ENCODE assay signal across 8 cellular contexts in genomic region chr4:101791189-101791572, GRCh38. TPM values are rescaled to one million over a fixed set of nuclear protein-coding genes. Genes with fewer than 3 reads are reported as not detected.
DNase-seq lines count a peak whose midpoint lies in the region; ATAC-seq and TF ChIP-seq lines count a peak whose summit lies in the region.

No MANE protein-coding gene starts in this region.

- H3K79me2 ChIP-seq in neural progenitor cell (ENCODE audit: low read depth), result no peaks in the 10 kb centered on the region

- peaks cover 0 to 12% (median 8%) of the 10 kb centered on the region in 11 experiments; a peak in 10 of 22 replicates for H3K9me3 ChIP-seq in BLaER1 treated with 17β-estradiol and CSF1 and Interleukin-3, amounts not matched to agents 10 nM and 100 nM (replicated peaks in 1 of 11)
- H3K9me3 ChIP-seq in MG63 (no peaks in the 10 kb centered on the region), ectodermal cell (ENCODE audit: control insufficient read depth, low read length) (no peaks in the 10 kb centered on the region), neural progenitor cell (ENCODE audit: low read depth) (no peaks in the 10 kb centered on the region), uterus (no peaks in the 10 kb centered on the region)

- H3K4me2 ChIP-seq in BLaER1 treated with 17β-estradiol and CSF1 and Interleukin-3, amounts not matched to agents 10 nM and 100 nM, result peak overlapping the region; percentile 90 to 99 (median 98)
- H3K4me2 ChIP-seq in neural progenitor cell, result peak overlapping the region; percentile 75

- H3K4me3 ChIP-seq in BLaER1 treated with 17β-estradiol and CSF1 and Interleukin-3, amounts not matched to agents 10 nM and 100 nM, result peak overlapping the region; percentile 51 to 77 (median 63)
- peak overlapping the region; percentile 42 for H3K4me3 ChIP-seq in MG63
- peak overlapping the region; percentile 39 for H3K4me3 ChIP-seq in ectodermal cell (ENCODE audit: insufficient read depth, low read depth, low read length)
- H3K4me3 ChIP-seq in neural progenitor cell, result peak overlapping the region; percentile 44
- H3K4me3 ChIP-seq in uterus, result no peak overlapping the region

- H3K9me3 Mint-ChIP-seq in neural progenitor cell, result peaks cover 6% of the 10 kb centered on the region

- WGBS in ectodermal cell, 2 experiments, result 66% methylated on average over 9 to 11 of the region's 11 CpGs

- peaks cover 0 to 4% (median 0%) of the 10 kb centered on the region in 11 experiments; a peak in 1 of 22 replicates for H4K20me1 ChIP-seq in BLaER1 treated with 17β-estradiol and CSF1 and Interleukin-3, amounts not matched to agents 10 nM and 100 nM
- H4K20me1 ChIP-seq in neural progenitor cell (ENCODE audit: low read depth), result no peaks in the 10 kb centered on the region

- no peak for DNase-seq in MG63
- no peak for DNase-seq in neural progenitor cell (ENCODE audit: low spot score)
- DNase-seq in uterus, result no peak
- DNase-seq in HuH-7.5 (ENCODE audit: low spot score), result no peak
- DNase-seq in stimulated activated CD4-positive, alpha-beta T cell treated with anti-CD3 and anti-CD28 coated beads, Interleukin-2, amount 100 ng/mL, for 24 hours, result no peak

- peaks cover 21% of the 10 kb centered on the region for H3K4me1 Mint-ChIP-seq in neural progenitor cell

- H3K4me3 Mint-ChIP-seq in neural progenitor cell, result peak overlapping the region; percentile 35

- peak overlapping the region in 10 of 11 experiments; percentile 27 to 86 (median 75); a peak in 17 of 22 replicates for H3K27ac ChIP-seq in BLaER1 treated with 17β-estradiol and CSF1 and Interleukin-3, amounts not matched to agents 10 nM and 100 nM
- no peak overlapping the region for H3K27ac ChIP-seq in ectodermal cell (ENCODE audit: insufficient read depth, low read depth, low read length, poor library complexity, severe bottlenecking)
- H3K27ac ChIP-seq in neural progenitor cell, result no peak overlapping the region
- H3K27ac ChIP-seq in uterus, result no peak overlapping the region

- H3K27me3 ChIP-seq in BLaER1 treated with 17β-estradiol and CSF1 and Interleukin-3, amounts not matched to agents 10 nM and 100 nM, result peaks cover 0 to 20% (median 7%) of the 10 kb centered on the region in 11 experiments; a peak in 13 of 22 replicates
- H3K27me3 ChIP-seq in MG63 (no peaks in the 10 kb centered on the region), ectodermal cell (ENCODE audit: control insufficient read depth, insufficient read depth, low read length, poor library complexity, severe bottlenecking) (no peaks in the 10 kb centered on the region), neural progenitor cell (peaks cover 8% of the 10 kb centered on the region), uterus (peaks cover 0 to 4% of the 10 kb centered on the region in 2 donors)

- no peak overlapping the region for H3K27ac Mint-ChIP-seq in neural progenitor cell

- no peak for TF ChIP-seq CTCF in neural progenitor cell (IDR thresholded peaks at IDR 0.05)
- TF ChIP-seq CTCF in uterus (IDR thresholded peaks at IDR 0.05), result no peak

- H3K9ac ChIP-seq in BLaER1 treated with 17β-estradiol and CSF1 and Interleukin-3, amounts not matched to agents 10 nM and 100 nM, result peak overlapping the region; percentile 58 to 84 (median 74); a peak in 21 of 22 replicates
- H3K9ac ChIP-seq in neural progenitor cell, result no peak overlapping the region

- H3K4me1 ChIP-seq in BLaER1 treated with 17β-estradiol and CSF1 and Interleukin-3, amounts not matched to agents 10 nM and 100 nM, result peaks cover 21 to 37% (median 28%) of the 10 kb centered on the region in 10 experiments
- H3K4me1 ChIP-seq in ectodermal cell (ENCODE audit: control insufficient read depth, insufficient read depth, low read length) (peaks cover 3% of the 10 kb centered on the region), neural progenitor cell (no peaks in the 10 kb centered on the region), uterus (no peaks in the 10 kb centered on the region)

- intact Hi-C loops in uterus (cut with DNase I; ENCODE audit: low total_unique reads), result no loop called here

- no peak for TF ChIP-seq POLR2A in uterus (IDR thresholded peaks at IDR 0.05)

- H3K36me3 ChIP-seq in BLaER1 treated with 17β-estradiol and CSF1 and Interleukin-3, amounts not matched to agents 10 nM and 100 nM, result no peaks in the 10 kb centered on the region
- H3K36me3 ChIP-seq in MG63 (no peaks in the 10 kb centered on the region), ectodermal cell (ENCODE audit: control insufficient read depth, insufficient read depth, low read length) (no peaks in the 10 kb centered on the region), neural progenitor cell (no peaks in the 10 kb centered on the region), uterus (no peaks in the 10 kb centered on the region)

- no peaks in the 10 kb centered on the region for H3K27me3 Mint-ChIP-seq in neural progenitor cell (ENCODE audit: insufficient read depth, low read depth)

- peak overlapping the region; percentile 94 for H2AFZ ChIP-seq in neural progenitor cell (replicated peaks)

- H3K36me3 Mint-ChIP-seq in neural progenitor cell, result no peaks in the 10 kb centered on the region

- peaks cover under 1% of the 10 kb centered on the region for H3F3A ChIP-seq in neural progenitor cell (ENCODE audit: low read depth)

- ATAC-seq in GM19452 (IDR thresholded peaks at IDR 0.05; ENCODE audit: unreplicated experiment), result peak; percentile 5

RNA-seq across cellular contexts. Expression of gene BANK1, which starts 0.7 kb away (rescaled TPM):
- 1.1 TPM in 1 of 2 replicates, not detected in the other for total RNA-seq in MG63 (2014; rRNA removed; shearing (Covaris generic); ENCODE audit: low replicate concordance)
- polyA plus RNA-seq in ectodermal cell (2013, experiment 1 of 4), result 0.80 TPM
- polyA plus RNA-seq in ectodermal cell (2013, experiment 2 of 4), result 0.28 TPM
- 0.53 TPM for polyA plus RNA-seq in ectodermal cell (2013, experiment 3 of 4)
- polyA plus RNA-seq in ectodermal cell (2013, experiment 4 of 4), result 0.32 TPM
- 0.19 and 0.28 TPM in 2 replicates for total RNA-seq in neural progenitor cell (ENCODE audit: low replicate concordance)
- 1 to 10 TPM in 1 of 4 donors, under 1 TPM in 2, not detected in 1; 0.49 to 3.1 (median 0.59) TPM for total RNA-seq in uterus

Comparison
In these comparisons a context has a peak if more than half of its experiments do, and no peak if none do; other contexts are left out.
1. H3K27ac ChIP-seq: peak in BLaER1 treated with 17β-estradiol and CSF1 and Interleukin-3, amounts not matched to agents 10 nM and 100 nM (10 of 11); none in ectodermal cell (single experiment), neural progenitor cell (single experiment) and uterus (0 of 2).
2. H3K4me3 ChIP-seq: peak in BLaER1 treated with 17β-estradiol and CSF1 and Interleukin-3, amounts not matched to agents 10 nM and 100 nM (10 of 10), MG63 (single experiment), ectodermal cell (single experiment) and neural progenitor cell (single experiment); none in uterus (0 of 2).